13 cellular contexts compared by ENCODE assay signal in genomic region chr7:141660259-141660658, GRCh38. TPM values are rescaled to one million over a fixed set of nuclear protein-coding genes. Genes with fewer than 3 reads are reported as not detected.
A peak's percentile ranks its signal among the peaks of the same experiment; 100 is the strongest.
DNase-seq lines count a peak whose midpoint lies in the region; ATAC-seq and TF ChIP-seq lines count a peak whose summit lies in the region.
"Had no signal": no experiment of that assay in that cellular context is flagged by ENCODE, and none has a peak within 500 bp of the region (broad histone marks: within the 10 kb centered on the region; RNA-seq: fewer than 3 reads in every experiment).

No MANE protein-coding gene starts in this region.

- H3K4me1 ChIP-seq in MM.1S (ENCODE audit: low read length): peaks cover 21% of the 10 kb centered on the region
- H3K4me1 ChIP-seq in heart left ventricle: peaks cover 0 to 43% (median 0%) of the 10 kb centered on the region in 12 donors
- no peaks in the 10 kb centered on the region for H3K4me1 ChIP-seq in HAP-1
- H3K4me1 ChIP-seq: testis had no signal

- H3K27me3 ChIP-seq in MM.1S (replicated peaks; ENCODE audit: insufficient read depth, low read length): no peaks in the 10 kb centered on the region
- no peaks in the 10 kb centered on the region for H3K27me3 ChIP-seq in heart left ventricle
- no peaks in the 10 kb centered on the region for H3K27me3 ChIP-seq in HAP-1 (ENCODE audit: low read depth)
- H3K27me3 ChIP-seq: testis had no signal

- ATAC-seq in heart left ventricle (peak in 3 of 4 donors; percentile 39 to 74 (median 62)), HG03442 (IDR thresholded peaks at IDR 0.05; ENCODE audit: unreplicated experiment) (no peak)

- H3K4me3 ChIP-seq in MM.1S (ENCODE audit: low read length) (no peak overlapping the region), heart left ventricle (no peak overlapping the region), HAP-1 (no peak overlapping the region)
- H3K4me3 ChIP-seq: SK-N-MC, testis had no signal

- no peaks in the 10 kb centered on the region; the same call in 1 of the 2 replicates for H3K36me3 ChIP-seq in MM.1S (replicated peaks; ENCODE audit: insufficient read depth, low read length)
- H3K36me3 ChIP-seq in heart left ventricle: peaks cover 0 to 98% (median 61%) of the 10 kb centered on the region in 9 donors
- peaks cover 14% of the 10 kb centered on the region for H3K36me3 ChIP-seq in HAP-1 (replicated peaks)

- TF ChIP-seq CTCF in MM.1S (IDR thresholded peaks at IDR 0.05; ENCODE audit: low read length): no peak
- TF ChIP-seq CTCF in heart left ventricle (IDR thresholded peaks at IDR 0.05): no peak

- WGBS in heart left ventricle, 4 donors: 82 to 83% (median 82%) methylated on average over 4 of the region's 4 CpGs

- H3K4me1 Mint-ChIP-seq in T-helper 1 cell treated with Interleukin-12 subunit alpha and Interleukin-12 subunit beta and Interleukin-4 antibody, amounts not matched to agents 30 μg/mL and 1 μg/mL, for 36 hours (ENCODE audit: low read depth): peaks cover 30% of the 10 kb centered on the region

- H3K9me3 ChIP-seq in MM.1S (replicated peaks; ENCODE audit: insufficient read depth, low read length): no peaks in the 10 kb centered on the region
- H3K9me3 ChIP-seq in heart left ventricle: no peaks in the 10 kb centered on the region
- no peaks in the 10 kb centered on the region for H3K9me3 ChIP-seq in HAP-1
- H3K9me3 ChIP-seq: testis had no signal

- no peaks in the 10 kb centered on the region for H3K9me3 Mint-ChIP-seq in T-helper 1 cell treated with Interleukin-12 subunit alpha and Interleukin-12 subunit beta and Interleukin-4 antibody, amounts not matched to agents 30 μg/mL and 1 μg/mL, for 36 hours

- H4K20me1 ChIP-seq in MM.1S (ENCODE audit: insufficient read depth, low read length): no peaks in the 10 kb centered on the region

- H3K79me2 ChIP-seq in MM.1S (ENCODE audit: low read length): no peaks in the 10 kb centered on the region

- TF ChIP-seq POLR2A in heart left ventricle (IDR thresholded peaks at IDR 0.05): no peak

- DNase-seq in MM.1S (peak; percentile 32), heart left ventricle (peak in 1 of 5 donors; percentile 44), pulmonary artery endothelial cell (ENCODE audit: low read depth, low spot score) (peak; percentile 51), HAP-1 (ENCODE audit: low spot score in 2 of 2) (no peak), NCI-H2227 treated with DMSO at 0.1 percent for 48 hours (lab: John Stamatoyannopoulos, UW) (no peak), SHP77 treated with DMSO at 0.1 percent for 48 hours (lab: John Stamatoyannopoulos, UW) (no peak)
- DNase-seq: DND-41, NCI-H1694 treated with DMSO at 0.1 percent for 48 hours, testis had no signal

- peak overlapping the region; percentile 21 for H3K27ac Mint-ChIP-seq in T-helper 1 cell treated with Interleukin-12 subunit alpha and Interleukin-12 subunit beta and Interleukin-4 antibody, amounts not matched to agents 30 μg/mL and 1 μg/mL, for 36 hours

- H3K27me3 Mint-ChIP-seq in T-helper 1 cell treated with Interleukin-12 subunit alpha and Interleukin-12 subunit beta and Interleukin-4 antibody, amounts not matched to agents 30 μg/mL and 1 μg/mL, for 36 hours (ENCODE audit: low read depth): no peaks in the 10 kb centered on the region

- H2AFZ ChIP-seq in MM.1S (ENCODE audit: low read length): no peak overlapping the region

- H3K4me2 ChIP-seq in MM.1S (ENCODE audit: low read depth, low read length): no peak overlapping the region

- no peaks in the 10 kb centered on the region for H3K9me2 ChIP-seq in MM.1S (replicated peaks; ENCODE audit: insufficient read depth, low read length)

- H3K36me3 Mint-ChIP-seq in T-helper 1 cell treated with Interleukin-12 subunit alpha and Interleukin-12 subunit beta and Interleukin-4 antibody, amounts not matched to agents 30 μg/mL and 1 μg/mL, for 36 hours (ENCODE audit: low read depth): peaks cover 44% of the 10 kb centered on the region

- intact Hi-C loops in heart left ventricle (cut with DNase I): loop anchor here in 2 of 10 donors (5.0 to 10.0 kb wide), 2 partner anchors 37 to 75 kb away; partner anchors contain the start of gene SSBP1 (in 1 of the 2)

- peak overlapping the region; percentile 46; the same call in 1 of the 2 replicates for H3K27ac ChIP-seq in MM.1S (ENCODE audit: low read length)
- H3K27ac ChIP-seq in heart left ventricle: peak overlapping the region in 1 of 12 donors; percentile 85
- H3K27ac ChIP-seq: SK-N-MC, testis had no signal

- in situ Hi-C loops in HAP-1 (cut with MboI; ENCODE audit: low sequenced_read_pairs): no loop called here

- no peak overlapping the region for H3K4me3 Mint-ChIP-seq in T-helper 1 cell treated with Interleukin-12 subunit alpha and Interleukin-12 subunit beta and Interleukin-4 antibody, amounts not matched to agents 30 μg/mL and 1 μg/mL, for 36 hours

- no peak overlapping the region for H3K9ac ChIP-seq in MM.1S (ENCODE audit: low read length)

- H3F3A ChIP-seq in MM.1S (ENCODE audit: insufficient read depth, low read length): no peaks in the 10 kb centered on the region

RNA-seq across cellular contexts. Expression of gene DENND11, which starts 41.7 kb away (rescaled TPM):
- total RNA-seq in heart left ventricle: 10 to 100 TPM in 3 of 9 donors, 1 to 10 TPM in 6; 6.7 to 15.3 (median 8.8) TPM
- 1 to 10 TPM; 3.5 to 5.8 TPM for polyA plus RNA-seq in heart left ventricle
- 33.9 and 38.3 TPM in 2 replicates for total RNA-seq in pulmonary artery endothelial cell

RNA-seq across cellular contexts. Expression of gene WEE2, which starts 47.9 kb away (rescaled TPM):
- total RNA-seq in heart left ventricle (under 1 TPM in 1 of 9 donors, not detected in 8; 0.08 TPM), pulmonary artery endothelial cell (not detected in 2 replicates)
- not detected for polyA plus RNA-seq in heart left ventricle
- total RNA-seq: glomerular endothelial cell had no signal

Comparison
In these comparisons a context has a peak if more than half of its experiments do, and no peak if none do; other contexts are left out.
1. DNase-seq: peak in MM.1S (single experiment) and pulmonary artery endothelial cell (single experiment); none in HAP-1 (0 of 2), NCI-H2227 treated with DMSO at 0.1 percent for 48 hours (single experiment) and SHP77 treated with DMSO at 0.1 percent for 48 hours (single experiment).